ENCODE assay signal across 11 cellular contexts in the genomic region with DNA sequence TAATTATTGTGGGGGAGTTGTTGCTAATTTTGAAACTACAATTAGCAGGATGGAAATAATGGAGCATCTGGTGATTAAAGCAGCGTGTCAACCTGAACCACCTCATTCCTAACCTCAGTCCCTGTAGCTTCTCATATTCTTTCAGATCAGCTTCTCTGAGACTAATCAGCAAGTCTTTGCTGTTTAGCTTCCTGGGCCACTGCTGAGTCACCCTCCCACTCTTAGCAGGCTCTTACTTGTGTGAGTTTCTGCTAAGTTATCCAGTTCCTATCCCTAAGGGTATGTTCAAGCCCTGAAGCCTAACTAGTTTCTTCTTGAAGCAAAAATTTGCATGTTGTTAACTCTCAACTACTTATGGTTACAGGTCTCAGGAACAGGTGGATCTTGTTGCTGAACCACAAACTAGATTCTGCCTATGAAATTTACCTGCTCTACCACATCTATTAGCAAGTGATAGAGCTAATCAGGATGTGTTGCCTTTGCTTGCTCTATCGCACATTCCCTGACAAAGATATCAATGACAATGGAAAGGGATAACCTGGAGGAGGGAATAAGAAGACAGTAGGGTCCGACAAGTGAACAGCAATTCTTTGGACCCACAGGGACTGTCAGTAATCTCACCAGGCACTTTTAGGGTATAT.
DNase-seq lines count a peak whose midpoint lies in the region; ATAC-seq and TF ChIP-seq lines count a peak whose summit lies in the region.
"Had no signal": no experiment of that assay in that cellular context is flagged by ENCODE, and none has a peak within 500 bp of the region (broad histone marks: within the 10 kb centered on the region; RNA-seq: fewer than 3 reads in every experiment).

No MANE protein-coding gene starts in this region.

- TF ChIP-seq CTCF in WTC11 (IDR thresholded peaks at IDR 0.05): no peak
- no peak for TF ChIP-seq CTCF in spleen (IDR thresholded peaks at IDR 0.05 in 8 of 11, conservative IDR thresholded peaks at IDR 0.05 in 3 of 11)

- no peaks in the 10 kb centered on the region for H3K4me1 ChIP-seq in spleen
- H3K4me1 ChIP-seq: vagina had no signal

- H3K4me3 ChIP-seq in spleen: no peak overlapping the region
- H3K4me3 ChIP-seq: vagina had no signal

- H3K36me3 Mint-ChIP-seq in WTC11: no peaks in the 10 kb centered on the region

- DNase-seq in activated CD4-positive, alpha-beta T cell treated with anti-CD3 and anti-CD28 coated beads for 24 hours (ENCODE audit: low read depth in 2 of 2): peak; percentile 28 to 33
- DNase-seq in activated CD4-positive, alpha-beta T cell treated with anti-CD3 and anti-CD28 coated beads, Interleukin-2, amount 50 U/mL, for 1 hour: no peak
- DNase-seq in WTC11 (ENCODE audit: low spot score) (no peak), glomerular visceral epithelial cell (ENCODE audit: extremely low spot score) (peak; percentile 7), spleen (no peak)
- peak; percentile 29 to 41 (median 33) for DNase-seq in stimulated activated CD4-positive, alpha-beta T cell treated with anti-CD3 and anti-CD28 coated beads, TNF-alpha, amount 100 ng/mL, for 48 hours (ENCODE audit: low read depth in 3 of 3)
- DNase-seq: occipital lobe had no signal

- intact Hi-C loops in spleen (cut with DNase I; ENCODE audit: low total_unique reads): no loop called here

- H3K27me3 Mint-ChIP-seq in WTC11 (ENCODE audit: low read depth): no peaks in the 10 kb centered on the region

- peaks cover 26% of the 10 kb centered on the region for H3K4me1 Mint-ChIP-seq in WTC11

- POLR2A ChIA-PET in WTC11 (lab: Charles Lee): no interaction called here

- H3K36me3 ChIP-seq in spleen: no peaks in the 10 kb centered on the region
- H3K36me3 ChIP-seq: vagina had no signal

- no peak overlapping the region for H3K4me3 Mint-ChIP-seq in WTC11

- no peak for TF ChIP-seq POLR2A in spleen (IDR thresholded peaks at IDR 0.05)

- CTCF ChIA-PET in WTC11 (lab: Charles Lee): interaction anchor here (0.7 kb wide), 1 partner anchor 9 kb away, joined by 3 read pairs; no protein-coding TSS in a partner anchor

- no peaks in the 10 kb centered on the region for H3K27me3 ChIP-seq in spleen (replicated peaks in 1 of 7)
- H3K27me3 ChIP-seq: vagina had no signal

- H3K9me3 Mint-ChIP-seq in WTC11: peaks cover 1% of the 10 kb centered on the region; the same call in 1 of the 2 replicates

- ATAC-seq in WTC11 (peak; percentile 74), HG03442 (IDR thresholded peaks at IDR 0.05; ENCODE audit: unreplicated experiment) (no peak), GM19324 (IDR thresholded peaks at IDR 0.05; ENCODE audit: low FRiP score, unreplicated experiment) (no peak)
- ATAC-seq: Panc1 had no signal

- H3K9me3 ChIP-seq in spleen: no peaks in the 10 kb centered on the region
- H3K9me3 ChIP-seq: vagina had no signal

- H3K27ac ChIP-seq in spleen: no peak overlapping the region
- H3K27ac ChIP-seq: vagina had no signal

- H3K27ac Mint-ChIP-seq in WTC11: no peak overlapping the region

- 81 to 89% (median 89%) methylated on average over 3 of the region's 3 CpGs for WGBS in spleen, 5 donors

TF ChIP-seq in WTC11, 78 proteins besides CTCF, POLR2A, EP300 and RAD21 (continues in another document):
- TF ChIP-seq, protein P1, sequence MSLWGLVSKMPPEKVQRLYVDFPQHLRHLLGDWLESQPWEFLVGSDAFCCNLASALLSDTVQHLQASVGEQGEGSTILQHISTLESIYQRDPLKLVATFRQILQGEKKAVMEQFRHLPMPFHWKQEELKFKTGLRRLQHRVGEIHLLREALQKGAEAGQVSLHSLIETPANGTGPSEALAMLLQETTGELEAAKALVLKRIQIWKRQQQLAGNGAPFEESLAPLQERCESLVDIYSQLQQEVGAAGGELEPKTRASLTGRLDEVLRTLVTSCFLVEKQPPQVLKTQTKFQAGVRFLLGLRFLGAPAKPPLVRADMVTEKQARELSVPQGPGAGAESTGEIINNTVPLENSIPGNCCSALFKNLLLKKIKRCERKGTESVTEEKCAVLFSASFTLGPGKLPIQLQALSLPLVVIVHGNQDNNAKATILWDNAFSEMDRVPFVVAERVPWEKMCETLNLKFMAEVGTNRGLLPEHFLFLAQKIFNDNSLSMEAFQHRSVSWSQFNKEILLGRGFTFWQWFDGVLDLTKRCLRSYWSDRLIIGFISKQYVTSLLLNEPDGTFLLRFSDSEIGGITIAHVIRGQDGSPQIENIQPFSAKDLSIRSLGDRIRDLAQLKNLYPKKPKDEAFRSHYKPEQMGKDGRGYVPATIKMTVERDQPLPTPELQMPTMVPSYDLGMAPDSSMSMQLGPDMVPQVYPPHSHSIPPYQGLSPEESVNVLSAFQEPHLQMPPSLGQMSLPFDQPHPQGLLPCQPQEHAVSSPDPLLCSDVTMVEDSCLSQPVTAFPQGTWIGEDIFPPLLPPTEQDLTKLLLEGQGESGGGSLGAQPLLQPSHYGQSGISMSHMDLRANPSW (CRISPR knock-in tag; conservative IDR thresholded peaks at IDR 0.05; ENCODE audit: low read depth): no peak
- TF ChIP-seq, protein P2, sequence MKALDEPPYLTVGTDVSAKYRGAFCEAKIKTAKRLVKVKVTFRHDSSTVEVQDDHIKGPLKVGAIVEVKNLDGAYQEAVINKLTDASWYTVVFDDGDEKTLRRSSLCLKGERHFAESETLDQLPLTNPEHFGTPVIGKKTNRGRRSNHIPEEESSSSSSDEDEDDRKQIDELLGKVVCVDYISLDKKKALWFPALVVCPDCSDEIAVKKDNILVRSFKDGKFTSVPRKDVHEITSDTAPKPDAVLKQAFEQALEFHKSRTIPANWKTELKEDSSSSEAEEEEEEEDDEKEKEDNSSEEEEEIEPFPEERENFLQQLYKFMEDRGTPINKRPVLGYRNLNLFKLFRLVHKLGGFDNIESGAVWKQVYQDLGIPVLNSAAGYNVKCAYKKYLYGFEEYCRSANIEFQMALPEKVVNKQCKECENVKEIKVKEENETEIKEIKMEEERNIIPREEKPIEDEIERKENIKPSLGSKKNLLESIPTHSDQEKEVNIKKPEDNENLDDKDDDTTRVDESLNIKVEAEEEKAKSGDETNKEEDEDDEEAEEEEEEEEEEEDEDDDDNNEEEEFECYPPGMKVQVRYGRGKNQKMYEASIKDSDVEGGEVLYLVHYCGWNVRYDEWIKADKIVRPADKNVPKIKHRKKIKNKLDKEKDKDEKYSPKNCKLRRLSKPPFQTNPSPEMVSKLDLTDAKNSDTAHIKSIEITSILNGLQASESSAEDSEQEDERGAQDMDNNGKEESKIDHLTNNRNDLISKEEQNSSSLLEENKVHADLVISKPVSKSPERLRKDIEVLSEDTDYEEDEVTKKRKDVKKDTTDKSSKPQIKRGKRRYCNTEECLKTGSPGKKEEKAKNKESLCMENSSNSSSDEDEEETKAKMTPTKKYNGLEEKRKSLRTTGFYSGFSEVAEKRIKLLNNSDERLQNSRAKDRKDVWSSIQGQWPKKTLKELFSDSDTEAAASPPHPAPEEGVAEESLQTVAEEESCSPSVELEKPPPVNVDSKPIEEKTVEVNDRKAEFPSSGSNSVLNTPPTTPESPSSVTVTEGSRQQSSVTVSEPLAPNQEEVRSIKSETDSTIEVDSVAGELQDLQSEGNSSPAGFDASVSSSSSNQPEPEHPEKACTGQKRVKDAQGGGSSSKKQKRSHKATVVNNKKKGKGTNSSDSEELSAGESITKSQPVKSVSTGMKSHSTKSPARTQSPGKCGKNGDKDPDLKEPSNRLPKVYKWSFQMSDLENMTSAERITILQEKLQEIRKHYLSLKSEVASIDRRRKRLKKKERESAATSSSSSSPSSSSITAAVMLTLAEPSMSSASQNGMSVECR (CRISPR knock-in tag; IDR thresholded peaks at IDR 0.05; ENCODE audit: borderline replicate concordance): no peak
- TF ChIP-seq GTF2I (CRISPR knock-in tag; conservative IDR thresholded peaks at IDR 0.05): no peak
- TF ChIP-seq, protein P3, sequence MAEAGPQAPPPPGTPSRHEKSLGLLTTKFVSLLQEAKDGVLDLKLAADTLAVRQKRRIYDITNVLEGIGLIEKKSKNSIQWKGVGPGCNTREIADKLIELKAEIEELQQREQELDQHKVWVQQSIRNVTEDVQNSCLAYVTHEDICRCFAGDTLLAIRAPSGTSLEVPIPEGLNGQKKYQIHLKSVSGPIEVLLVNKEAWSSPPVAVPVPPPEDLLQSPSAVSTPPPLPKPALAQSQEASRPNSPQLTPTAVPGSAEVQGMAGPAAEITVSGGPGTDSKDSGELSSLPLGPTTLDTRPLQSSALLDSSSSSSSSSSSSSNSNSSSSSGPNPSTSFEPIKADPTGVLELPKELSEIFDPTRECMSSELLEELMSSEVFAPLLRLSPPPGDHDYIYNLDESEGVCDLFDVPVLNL (CRISPR knock-in tag; IDR thresholded peaks at IDR 0.05; ENCODE audit: borderline replicate concordance, low read depth): no peak
- TF ChIP-seq, protein P4, sequence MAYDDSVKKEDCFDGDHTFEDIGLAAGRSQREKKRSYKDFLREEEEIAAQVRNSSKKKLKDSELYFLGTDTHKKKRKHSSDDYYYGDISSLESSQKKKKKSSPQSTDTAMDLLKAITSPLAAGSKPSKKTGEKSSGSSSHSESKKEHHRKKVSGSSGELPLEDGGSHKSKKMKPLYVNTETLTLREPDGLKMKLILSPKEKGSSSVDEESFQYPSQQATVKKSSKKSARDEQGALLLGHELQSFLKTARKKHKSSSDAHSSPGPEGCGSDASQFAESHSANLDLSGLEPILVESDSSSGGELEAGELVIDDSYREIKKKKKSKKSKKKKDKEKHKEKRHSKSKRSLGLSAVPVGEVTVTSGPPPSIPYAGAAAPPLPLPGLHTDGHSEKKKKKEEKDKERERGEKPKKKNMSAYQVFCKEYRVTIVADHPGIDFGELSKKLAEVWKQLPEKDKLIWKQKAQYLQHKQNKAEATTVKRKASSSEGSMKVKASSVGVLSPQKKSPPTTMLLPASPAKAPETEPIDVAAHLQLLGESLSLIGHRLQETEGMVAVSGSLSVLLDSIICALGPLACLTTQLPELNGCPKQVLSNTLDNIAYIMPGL (CRISPR knock-in tag; IDR thresholded peaks at IDR 0.05): no peak
- TF ChIP-seq, protein P5, sequence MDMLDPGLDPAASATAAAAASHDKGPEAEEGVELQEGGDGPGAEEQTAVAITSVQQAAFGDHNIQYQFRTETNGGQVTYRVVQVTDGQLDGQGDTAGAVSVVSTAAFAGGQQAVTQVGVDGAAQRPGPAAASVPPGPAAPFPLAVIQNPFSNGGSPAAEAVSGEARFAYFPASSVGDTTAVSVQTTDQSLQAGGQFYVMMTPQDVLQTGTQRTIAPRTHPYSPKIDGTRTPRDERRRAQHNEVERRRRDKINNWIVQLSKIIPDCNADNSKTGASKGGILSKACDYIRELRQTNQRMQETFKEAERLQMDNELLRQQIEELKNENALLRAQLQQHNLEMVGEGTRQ (CRISPR knock-in tag; IDR thresholded peaks at IDR 0.05): no peak
- no peak for TF ChIP-seq EMX1 (CRISPR knock-in tag; IDR thresholded peaks at IDR 0.05)
- no peak for TF ChIP-seq FOXK1 (CRISPR knock-in tag; IDR thresholded peaks at IDR 0.05)
- TF ChIP-seq, protein P6, sequence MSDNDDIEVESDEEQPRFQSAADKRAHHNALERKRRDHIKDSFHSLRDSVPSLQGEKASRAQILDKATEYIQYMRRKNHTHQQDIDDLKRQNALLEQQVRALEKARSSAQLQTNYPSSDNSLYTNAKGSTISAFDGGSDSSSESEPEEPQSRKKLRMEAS (CRISPR knock-in tag; IDR thresholded peaks at IDR 0.05): no peak
- no peak for TF ChIP-seq NFE2L1 (CRISPR knock-in tag; IDR thresholded peaks at IDR 0.05)
- no peak for TF ChIP-seq NFYB (CRISPR knock-in tag; conservative IDR thresholded peaks at IDR 0.05; ENCODE audit: low read depth)

Comparison
In these comparisons a context has a peak if more than half of its experiments do, and no peak if none do; other contexts are left out.
1. DNase-seq: peak in activated CD4-positive, alpha-beta T cell treated with anti-CD3 and anti-CD28 coated beads for 24 hours (2 of 2), glomerular visceral epithelial cell (single experiment) and stimulated activated CD4-positive, alpha-beta T cell treated with anti-CD3 and anti-CD28 coated beads, TNF-alpha, amount 100 ng/mL, for 48 hours (3 of 3); none in activated CD4-positive, alpha-beta T cell treated with anti-CD3 and anti-CD28 coated beads, Interleukin-2, amount 50 U/mL, for 1 hour (single experiment), WTC11 (single experiment) and spleen (single experiment).